Comparison of ENCODE assay signal across 8 cellular contexts in the genomic region with DNA sequence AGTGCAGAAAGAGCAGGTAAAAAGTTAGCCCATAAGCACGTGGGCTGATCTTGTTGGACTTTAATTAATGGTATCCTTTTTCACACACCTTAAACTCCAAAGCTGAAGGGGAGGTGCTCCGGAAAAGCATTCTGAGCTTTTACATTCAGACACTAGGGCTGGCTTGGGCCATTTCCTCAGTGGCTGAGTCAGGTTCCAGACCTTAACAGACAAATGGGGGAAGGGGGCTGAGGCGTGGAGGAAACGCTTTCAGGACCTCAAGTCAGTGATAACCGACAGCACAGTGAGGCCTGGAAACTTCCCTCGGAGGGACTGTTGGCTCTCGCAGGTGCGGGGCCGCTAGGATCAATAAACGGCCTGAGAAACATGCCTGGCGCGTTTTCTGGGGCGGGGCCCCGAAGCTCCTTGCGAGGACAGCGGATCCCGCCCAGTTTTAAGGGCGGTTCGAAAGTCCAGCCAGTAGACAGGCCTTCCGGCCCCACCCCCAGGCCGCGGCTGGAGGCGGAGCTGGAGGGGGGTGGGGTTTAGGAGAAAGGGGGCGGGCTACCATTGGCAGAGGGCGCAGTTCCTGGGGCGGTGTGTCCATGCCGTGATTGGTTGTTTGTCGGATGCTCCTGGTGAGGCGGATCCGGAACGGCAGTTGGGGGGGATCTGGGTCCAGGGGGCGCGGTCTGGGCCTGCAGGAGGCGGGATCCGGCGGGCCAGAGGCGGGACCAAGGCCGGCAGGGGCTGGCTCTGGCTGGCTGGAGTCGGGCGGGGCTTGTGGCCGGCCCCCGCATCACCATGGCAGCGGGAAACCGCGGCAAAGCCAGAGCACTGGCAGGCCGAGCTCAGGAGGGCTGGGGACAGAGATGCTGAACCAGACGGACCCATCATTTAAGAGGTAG. TPM values are rescaled to one million over a fixed set of nuclear protein-coding genes. Genes with fewer than 3 reads are reported as not detected.
DNase-seq lines count a peak whose midpoint lies in the region; ATAC-seq and TF ChIP-seq lines count a peak whose summit lies in the region.

No MANE protein-coding gene starts in this region.

- ATAC-seq in CD4-positive, CD25-positive, alpha-beta regulatory T cell (ENCODE audit: low read depth in 2 of 2): peak; percentile 90 to 93
- ATAC-seq in GM19438 (IDR thresholded peaks at IDR 0.05; ENCODE audit: low read depth, unreplicated experiment): peak; percentile 90
- ATAC-seq in HG03571 (IDR thresholded peaks at IDR 0.05; ENCODE audit: unreplicated experiment): peak; percentile 94
- peak; percentile 89 to 97 (median 91) for ATAC-seq in right lobe of liver

- 0% methylated on average over 16 of the region's 47 CpGs for WGBS in right lobe of liver (ENCODE audit: insufficient coverage, low coverage, low lambda C conversion rate, missing lambda C conversion rate)

- H3K36me3 Mint-ChIP-seq in CD4-positive, CD25-positive, alpha-beta regulatory T cell: no peaks in the 10 kb centered on the region

- H3K4me3 Mint-ChIP-seq in CD4-positive, CD25-positive, alpha-beta regulatory T cell: peak overlapping the region; percentile 86 to 94 (median 88)

- intact Hi-C loops in dorsolateral prefrontal cortex (cut with DNase I): loop anchor here (2.0 to 5.0 kb wide), 4 partner anchors 14 to 51 kb away; partner anchors contain the start of genes CFAP68 (in 1 of the 2), CRYAB (in 1 of the 2), FDXACB1 (in 1 of the 2) and HSPB2 (in 1 of the 2)
- intact Hi-C loops in right lobe of liver (cut with DNase I): no loop called here

- peak; percentile 29 for TF ChIP-seq POLR2A in right lobe of liver (IDR thresholded peaks at IDR 0.05)

- peak; percentile 90 to 97 (median 96) for DNase-seq in CD4-positive, CD25-positive, alpha-beta regulatory T cell
- peak; percentile 99 for DNase-seq in NCI-H774 (lab: John Stamatoyannopoulos, UW)
- DNase-seq in activated CD4-positive, alpha-beta T cell treated with anti-CD3 and anti-CD28 coated beads, Interleukin-2, amount 50 U/mL, for 48 hours: peak; percentile 95
- DNase-seq in dorsolateral prefrontal cortex: peak; percentile 93 to 99 (median 98)
- peak; percentile 98 for DNase-seq in right lobe of liver
- DNase-seq in stimulated activated CD4-positive, alpha-beta T cell treated with anti-CD3 and anti-CD28 coated beads, Interleukin-4, amount 100 ng/mL, for 24 hours: peak; percentile 93

- peaks cover 7 to 19% (median 13%) of the 10 kb centered on the region in 4 donors for H3K4me1 Mint-ChIP-seq in CD4-positive, CD25-positive, alpha-beta regulatory T cell

- H3K4me3 ChIP-seq in CD4-positive, CD25-positive, alpha-beta regulatory T cell (ENCODE audit: low read depth, low read length): peak overlapping the region; percentile 89
- H3K4me3 ChIP-seq in dorsolateral prefrontal cortex (peak overlapping the region; percentile 25 to 83 (median 61)), right lobe of liver (peak overlapping the region; percentile 2 to 29 (median 14))

- H3K9me3 ChIP-seq in CD4-positive, CD25-positive, alpha-beta regulatory T cell (ENCODE audit: control insufficient read depth in 2 of 2, low read length in 2 of 2): no peaks in the 10 kb centered on the region
- H3K9me3 ChIP-seq in right lobe of liver: no peaks in the 10 kb centered on the region

- no peaks in the 10 kb centered on the region for H3K36me3 ChIP-seq in CD4-positive, CD25-positive, alpha-beta regulatory T cell (ENCODE audit: control insufficient read depth, insufficient read depth, low read length)
- H3K36me3 ChIP-seq in right lobe of liver: no peaks in the 10 kb centered on the region

- TF ChIP-seq CTCF in dorsolateral prefrontal cortex (IDR thresholded peaks at IDR 0.05 in 54 of 56, conservative IDR thresholded peaks at IDR 0.05 in 2 of 56; ENCODE audit: low read depth in 1 of 56, partially characterized antibody in 56 of 56) (peak in 36 of 56 donors; percentile 3 to 53 (median 26)), right lobe of liver (IDR thresholded peaks at IDR 0.05) (no peak)

- peak overlapping the region; percentile 71 for H3K27ac ChIP-seq in CD4-positive, CD25-positive, alpha-beta regulatory T cell (ENCODE audit: insufficient read depth, low read length, poor library complexity, severe bottlenecking)
- H3K27ac ChIP-seq in dorsolateral prefrontal cortex: peak overlapping the region; percentile 58 to 97 (median 92)
- peak overlapping the region; percentile 70 to 84 (median 77) for H3K27ac ChIP-seq in right lobe of liver

- peaks cover 16% of the 10 kb centered on the region for H3K27me3 Mint-ChIP-seq in CD4-positive, CD25-positive, alpha-beta regulatory T cell

- peaks cover 15% of the 10 kb centered on the region for H3K4me1 ChIP-seq in CD4-positive, CD25-positive, alpha-beta regulatory T cell (ENCODE audit: control insufficient read depth, insufficient read depth, low read length, poor library complexity, severe bottlenecking)
- H3K4me1 ChIP-seq in right lobe of liver: peaks cover 0 to 61% (median 9%) of the 10 kb centered on the region in 4 donors

- no peaks in the 10 kb centered on the region for H3K27me3 ChIP-seq in CD4-positive, CD25-positive, alpha-beta regulatory T cell (ENCODE audit: control insufficient read depth, insufficient read depth, low read length)
- no peaks in the 10 kb centered on the region for H3K27me3 ChIP-seq in dorsolateral prefrontal cortex
- H3K27me3 ChIP-seq in right lobe of liver: no peaks in the 10 kb centered on the region

- peaks cover 0 to 2% (median 0%) of the 10 kb centered on the region in 7 donors for H3K9me3 Mint-ChIP-seq in CD4-positive, CD25-positive, alpha-beta regulatory T cell

- H3K27ac Mint-ChIP-seq in CD4-positive, CD25-positive, alpha-beta regulatory T cell: peak overlapping the region; percentile 77 to 95 (median 94)

RNA-seq across cellular contexts. Expression of gene C11orf52, which starts 8.0 kb away (rescaled TPM):
- total RNA-seq in CD4-positive, CD25-positive, alpha-beta regulatory T cell: not detected
- under 1 TPM in 1 of 4 donors, not detected in 3; 0.41 TPM for polyA plus RNA-seq in CD4-positive, CD25-positive, alpha-beta regulatory T cell
- 1 to 10 TPM in 61 of 120 experiments, under 1 TPM in 30, not detected in 29; 0.40 to 4.0 (median 1.3) TPM for total RNA-seq in dorsolateral prefrontal cortex
- total RNA-seq in right lobe of liver: 10 to 100 TPM in 4 of 6 experiments, 1 to 10 TPM in 2; 6.4 to 12.6 (median 10.3) TPM

RNA-seq across cellular contexts. Expression of gene DIXDC1, which starts 10.4 kb away (rescaled TPM):
- 3.9 TPM for total RNA-seq in CD4-positive, CD25-positive, alpha-beta regulatory T cell
- polyA plus RNA-seq in CD4-positive, CD25-positive, alpha-beta regulatory T cell: 1 to 10 TPM in 3 of 4 donors, under 1 TPM in 1; 0.78 to 1.5 (median 1.3) TPM
- total RNA-seq in dorsolateral prefrontal cortex (10 to 100 TPM; 32.0 to 84.9 (median 55.1) TPM), right lobe of liver (10 to 100 TPM in 1 of 6 experiments, 1 to 10 TPM in 5; 4.5 to 10.4 (median 8.0) TPM)

RNA-seq across cellular contexts. Expression of gene HSPB2, which starts 14.2 kb away (rescaled TPM):
- total RNA-seq in CD4-positive, CD25-positive, alpha-beta regulatory T cell: not detected
- not detected for polyA plus RNA-seq in CD4-positive, CD25-positive, alpha-beta regulatory T cell
- total RNA-seq in dorsolateral prefrontal cortex (10 to 100 TPM in 1 of 120 experiments, 1 to 10 TPM in 113, under 1 TPM in 6; 0.56 to 10.0 (median 2.8) TPM), right lobe of liver (under 1 TPM in 2 of 6 experiments, not detected in 4; 0.20 to 0.49 TPM)

RNA-seq across cellular contexts. Expression of gene CRYAB, which starts 15.2 kb away (rescaled TPM):
- not detected for total RNA-seq in CD4-positive, CD25-positive, alpha-beta regulatory T cell
- polyA plus RNA-seq in CD4-positive, CD25-positive, alpha-beta regulatory T cell: not detected
- total RNA-seq in dorsolateral prefrontal cortex: 1,000 to 10,000 TPM in 61 of 120 experiments, 100 to 1,000 TPM in 59; 265 to 3,917 (median 1,020) TPM
- 10 to 100 TPM in 2 of 6 experiments, 1 to 10 TPM in 4; 3.6 to 10.5 (median 6.7) TPM for total RNA-seq in right lobe of liver

RNA-seq across cellular contexts. Expression of gene CFAP68, which starts 47.4 kb away (rescaled TPM):
- total RNA-seq in CD4-positive, CD25-positive, alpha-beta regulatory T cell: 8.3 TPM
- polyA plus RNA-seq in CD4-positive, CD25-positive, alpha-beta regulatory T cell: 10 to 100 TPM; 24.6 to 44.6 (median 27.4) TPM
- total RNA-seq in dorsolateral prefrontal cortex: 10 to 100 TPM in 114 of 120 experiments, 1 to 10 TPM in 6; 7.3 to 30.0 (median 16.4) TPM
- total RNA-seq in right lobe of liver: 10 to 100 TPM; 10.6 to 22.9 (median 15.7) TPM

Comparison
In these comparisons a context has a peak if more than half of its experiments do, and no peak if none do; other contexts are left out.
1. Peak in every context shown above with its lines: DNase-seq, ATAC-seq, H3K4me3 ChIP-seq and H3K27ac ChIP-seq.
2. H3K4me3 ChIP-seq: peak in every context shown above with its lines; median percentile 89 in CD4-positive, CD25-positive, alpha-beta regulatory T cell; 61 in dorsolateral prefrontal cortex; 14 in right lobe of liver.
3. CTCF ChIP-seq: peak in dorsolateral prefrontal cortex (36 of 56); none in right lobe of liver (0 of 4).
4. intact Hi-C loops: an anchor here in dorsolateral prefrontal cortex (2.0 to 5.0 kb wide); none called in right lobe of liver.